21 cellular contexts compared by ENCODE assay signal in genomic region chr6:30676660-30677270, GRCh38. TPM values are rescaled to one million over a fixed set of nuclear protein-coding genes. Genes with fewer than 3 reads are reported as not detected.
A peak's percentile ranks its signal among the peaks of the same experiment; 100 is the strongest.
DNase-seq lines count a peak whose midpoint lies in the region; ATAC-seq and TF ChIP-seq lines count a peak whose summit lies in the region.
"Had no signal": no experiment of that assay in that cellular context is flagged by ENCODE, and none has a peak within 500 bp of the region (broad histone marks: within the 10 kb centered on the region; RNA-seq: fewer than 3 reads in every experiment).

No MANE protein-coding gene starts in this region.

- H3K9me3 Mint-ChIP-seq in activated CD4-positive, alpha-beta memory T cell treated with anti-CD3 and anti-CD28 coated beads, Interleukin-2, amount 10 ng/mL, durations not matched to agents 7 days and 5 days = no peaks in the 10 kb centered on the region
- H3K9me3 Mint-ChIP-seq in activated CD4-positive, alpha-beta memory T cell treated with anti-CD3 and anti-CD28 coated beads for 36 hours = no peaks in the 10 kb centered on the region
- no peaks in the 10 kb centered on the region for H3K9me3 Mint-ChIP-seq in HFFc6
- no peaks in the 10 kb centered on the region for H3K9me3 Mint-ChIP-seq in central memory CD8-positive, alpha-beta T cell
- no peaks in the 10 kb centered on the region for H3K9me3 Mint-ChIP-seq in neural crest cell
- H3K9me3 Mint-ChIP-seq: WTC11 had no signal

- H3K23ac ChIP-seq in mesendoderm (ENCODE audit: low read length) = no peak overlapping the region

- intact Hi-C loops in activated CD4-positive, alpha-beta memory T cell treated with anti-CD3 and anti-CD28 coated beads for 36 hours (cut with micrococcal nuclease) = no loop called here

- H3K4me1 Mint-ChIP-seq in activated CD4-positive, alpha-beta memory T cell treated with anti-CD3 and anti-CD28 coated beads, Interleukin-2, amount 10 ng/mL, durations not matched to agents 7 days and 5 days = peaks cover 46% of the 10 kb centered on the region
- H3K4me1 Mint-ChIP-seq in activated CD4-positive, alpha-beta memory T cell treated with anti-CD3 and anti-CD28 coated beads for 36 hours (ENCODE audit: low read depth) = peaks cover 25% of the 10 kb centered on the region
- peaks cover 53% of the 10 kb centered on the region for H3K4me1 Mint-ChIP-seq in HFFc6 (ENCODE audit: low read depth)
- H3K4me1 Mint-ChIP-seq in central memory CD8-positive, alpha-beta T cell = peaks cover 48% of the 10 kb centered on the region
- H3K4me1 Mint-ChIP-seq in neural crest cell = peaks cover 39% of the 10 kb centered on the region

- no peak for DNase-seq in activated CD4-positive, alpha-beta memory T cell treated with anti-CD3 and anti-CD28 coated beads, Interleukin-2, amount 10 ng/mL, durations not matched to agents 7 days and 5 days
- no peak for DNase-seq in activated CD4-positive, alpha-beta memory T cell treated with anti-CD3 and anti-CD28 coated beads for 36 hours
- DNase-seq in HFFc6 (no peak), neural crest cell (ENCODE audit: low read depth, low spot score) (no peak), mesendoderm (no peak)
- no peak for DNase-seq in central memory CD8-positive, alpha-beta T cell (ENCODE audit: low spot score in 2 of 2)
- no peak for DNase-seq in stimulated activated CD4-positive, alpha-beta T cell treated with anti-CD3 and anti-CD28 coated beads, Interleukin-4, amount 100 ng/mL, for 4 hours
- DNase-seq: activated effector memory CD4-positive, alpha-beta T cell treated with anti-CD3 and anti-CD28 coated beads, Interleukin-2, amount 50 U/mL, for 16 hours; islet precursor cell; MG63; midbrain; NCI-H1694; NCI-H226; occipital lobe; Right ventricle myocardium superior; stimulated activated CD4-positive, alpha-beta T cell treated with anti-CD3 and anti-CD28 coated beads, Interleukin-15, amount 100 ng/mL, for 24 hours; stomach; upper lobe of left lung had no signal

- POLR2A ChIA-PET in activated CD4-positive, alpha-beta memory T cell treated with anti-CD3 and anti-CD28 coated beads, Interleukin-2, amount 10 ng/mL, durations not matched to agents 7 days and 5 days (lab: Charles Lee) = interaction anchor here (1.7 to 3.4 kb wide), 3 partner anchors 11 to 54 kb away, joined by 5 to 29 read pairs (median 6); no protein-coding TSS in a partner anchor
- POLR2A ChIA-PET in activated CD4-positive, alpha-beta memory T cell treated with anti-CD3 and anti-CD28 coated beads for 36 hours (lab: Charles Lee) = interaction anchor here (1.2 kb wide), 1 partner anchor 45 kb away, joined by 3 read pairs; no protein-coding TSS in a partner anchor

- H2AK5ac ChIP-seq in mesendoderm (ENCODE audit: low read length) = no peak overlapping the region

- peak overlapping the region; percentile 16 for H3K27ac Mint-ChIP-seq in activated CD4-positive, alpha-beta memory T cell treated with anti-CD3 and anti-CD28 coated beads, Interleukin-2, amount 10 ng/mL, durations not matched to agents 7 days and 5 days
- no peak overlapping the region for H3K27ac Mint-ChIP-seq in activated CD4-positive, alpha-beta memory T cell treated with anti-CD3 and anti-CD28 coated beads for 36 hours
- H3K27ac Mint-ChIP-seq in HFFc6 (peak overlapping the region; percentile 62), neural crest cell (ENCODE audit: unreplicated experiment) (no peak overlapping the region)
- H3K27ac Mint-ChIP-seq in central memory CD8-positive, alpha-beta T cell (ENCODE audit: low read depth) = peak overlapping the region; percentile 65
- H3K27ac Mint-ChIP-seq: WTC11 had no signal

- no peak overlapping the region for H3K4me2 ChIP-seq in mesendoderm (ENCODE audit: low read length)

- CTCF ChIA-PET in activated CD4-positive, alpha-beta memory T cell treated with anti-CD3 and anti-CD28 coated beads, Interleukin-2, amount 10 ng/mL, durations not matched to agents 7 days and 5 days (lab: Charles Lee) = interaction anchor here (15.7 kb wide), 1 partner anchor 51 kb away, joined by 626 read pairs; the partner anchor contains the start of genes MDC1 and TUBB
- CTCF ChIA-PET in activated CD4-positive, alpha-beta memory T cell treated with anti-CD3 and anti-CD28 coated beads for 36 hours (lab: Charles Lee) = interaction anchor here (19.8 kb wide), 1 partner anchor 50 kb away, joined by 628 read pairs; the partner anchor contains the start of genes MDC1 and TUBB

- H3K27me3 ChIP-seq in mesendoderm (ENCODE audit: insufficient read depth, low read length, poor library complexity) = no peaks in the 10 kb centered on the region
- H3K27me3 ChIP-seq: MG63, right atrium auricular region, stomach, upper lobe of left lung had no signal

- H3K4ac ChIP-seq in mesendoderm (ENCODE audit: low read depth, low read length) = no peak overlapping the region

- no peak overlapping the region for H2BK120ac ChIP-seq in mesendoderm (ENCODE audit: low read depth, low read length)

- no peak overlapping the region for H3K9ac ChIP-seq in mesendoderm (ENCODE audit: low read length)

- no peak overlapping the region for H3K4me3 ChIP-seq in mesendoderm (ENCODE audit: low read length)
- H3K4me3 ChIP-seq: MG63, right atrium auricular region, stomach, upper lobe of left lung had no signal

- TF ChIP-seq CTCF in HFFc6 (IDR thresholded peaks at IDR 0.05) (no peak), neural crest cell (conservative IDR thresholded peaks at IDR 0.05) (no peak)

- no peaks in the 10 kb centered on the region for H3K27me3 Mint-ChIP-seq in activated CD4-positive, alpha-beta memory T cell treated with anti-CD3 and anti-CD28 coated beads, Interleukin-2, amount 10 ng/mL, durations not matched to agents 7 days and 5 days
- no peaks in the 10 kb centered on the region for H3K27me3 Mint-ChIP-seq in activated CD4-positive, alpha-beta memory T cell treated with anti-CD3 and anti-CD28 coated beads for 36 hours
- H3K27me3 Mint-ChIP-seq in HFFc6 (ENCODE audit: insufficient read depth) = peaks cover 4% of the 10 kb centered on the region
- H3K27me3 Mint-ChIP-seq in central memory CD8-positive, alpha-beta T cell = no peaks in the 10 kb centered on the region
- no peaks in the 10 kb centered on the region for H3K27me3 Mint-ChIP-seq in neural crest cell (ENCODE audit: low read depth)

- H4K5ac ChIP-seq in mesendoderm (ENCODE audit: low read length) = no peak overlapping the region

- no peak overlapping the region for H3K18ac ChIP-seq in mesendoderm (ENCODE audit: low read length)

- peaks cover 55% of the 10 kb centered on the region for H3K36me3 Mint-ChIP-seq in activated CD4-positive, alpha-beta memory T cell treated with anti-CD3 and anti-CD28 coated beads, Interleukin-2, amount 10 ng/mL, durations not matched to agents 7 days and 5 days (ENCODE audit: low read depth)
- peaks cover 50% of the 10 kb centered on the region for H3K36me3 Mint-ChIP-seq in activated CD4-positive, alpha-beta memory T cell treated with anti-CD3 and anti-CD28 coated beads for 36 hours
- H3K36me3 Mint-ChIP-seq in HFFc6 (ENCODE audit: low read depth) (peaks cover 44% of the 10 kb centered on the region), neural crest cell (ENCODE audit: low read depth) (peaks cover 13% of the 10 kb centered on the region)
- H3K36me3 Mint-ChIP-seq in central memory CD8-positive, alpha-beta T cell (ENCODE audit: insufficient read depth) = peaks cover 62% of the 10 kb centered on the region

- peaks cover 10% of the 10 kb centered on the region for H3K36me3 ChIP-seq in mesendoderm (ENCODE audit: control insufficient read depth, insufficient read depth, low read length)

- ATAC-seq in central memory CD8-positive, alpha-beta T cell (replicated peaks; ENCODE audit: extremely low read depth, poor library complexity, severe bottlenecking) = no peak
- no peak for ATAC-seq in GM18511 (IDR thresholded peaks at IDR 0.05; ENCODE audit: unreplicated experiment)
- ATAC-seq: WTC11 had no signal

- peaks cover 12% of the 10 kb centered on the region for H3K79me1 ChIP-seq in mesendoderm (ENCODE audit: low read length)

- H2BK15ac ChIP-seq in mesendoderm (replicated peaks; ENCODE audit: low read depth) = no peak overlapping the region

- peaks cover 16% of the 10 kb centered on the region for H3K79me2 ChIP-seq in mesendoderm (ENCODE audit: control insufficient read depth, insufficient read depth, low read length)

- H2BK5ac ChIP-seq in mesendoderm (ENCODE audit: low read length) = no peak overlapping the region

- H3K27ac ChIP-seq in mesendoderm (ENCODE audit: low read depth, low read length) = no peak overlapping the region
- H3K27ac ChIP-seq: right atrium auricular region, stomach, upper lobe of left lung had no signal

- H4K8ac ChIP-seq in mesendoderm (ENCODE audit: low read depth, low read length) = no peak overlapping the region

- no peak overlapping the region for H3K4me3 Mint-ChIP-seq in activated CD4-positive, alpha-beta memory T cell treated with anti-CD3 and anti-CD28 coated beads, Interleukin-2, amount 10 ng/mL, durations not matched to agents 7 days and 5 days
- no peak overlapping the region for H3K4me3 Mint-ChIP-seq in activated CD4-positive, alpha-beta memory T cell treated with anti-CD3 and anti-CD28 coated beads for 36 hours
- no peak overlapping the region for H3K4me3 Mint-ChIP-seq in HFFc6
- H3K4me3 Mint-ChIP-seq in central memory CD8-positive, alpha-beta T cell = no peak overlapping the region
- peak overlapping the region; percentile 12 for H3K4me3 Mint-ChIP-seq in neural crest cell
- H3K4me3 Mint-ChIP-seq: WTC11 had no signal

- no peaks in the 10 kb centered on the region for H3K4me1 ChIP-seq in mesendoderm (ENCODE audit: control insufficient read depth, low read depth, low read length)

- H3K56ac ChIP-seq in mesendoderm (ENCODE audit: low read length) = no peak overlapping the region

- no CpG with 5 or more reads among the region's 8 CpGs for WGBS in mesendoderm (ENCODE audit: extremely low coverage, insufficient coverage, low lambda C conversion rate)

RNA-seq across cellular contexts. Expression of gene DHX16, which starts 4.0 kb away (rescaled TPM):
- total RNA-seq in activated CD4-positive, alpha-beta memory T cell treated with anti-CD3 and anti-CD28 coated beads, Interleukin-2, amount 10 ng/mL, durations not matched to agents 7 days and 5 days = 10 to 100 TPM; 35.6 to 37.6 TPM
- 10 to 100 TPM; 33.1 to 35.3 TPM for total RNA-seq in activated CD4-positive, alpha-beta memory T cell treated with anti-CD3 and anti-CD28 coated beads for 36 hours
- total RNA-seq in HFFc6 (2021; fragmentation: NEBNext Ultra II Directional; extraction: Animal tissue kit (Norgen Biotek cat#: 25700)) = 10 to 100 TPM; 33.7 to 36.7 (median 35.5) TPM
- 30.3 and 31.3 TPM in 2 replicates for total RNA-seq in neural crest cell
- 22.9 TPM for polyA plus RNA-seq in mesendoderm (2013, experiment 1 of 2)
- polyA plus RNA-seq in mesendoderm (2013, experiment 2 of 2) = 23.1 TPM

RNA-seq across cellular contexts. Expression of gene PPP1R18, which starts 9.7 kb away (rescaled TPM):
- total RNA-seq in activated CD4-positive, alpha-beta memory T cell treated with anti-CD3 and anti-CD28 coated beads, Interleukin-2, amount 10 ng/mL, durations not matched to agents 7 days and 5 days = 100 to 1,000 TPM; 269 to 283 TPM
- total RNA-seq in activated CD4-positive, alpha-beta memory T cell treated with anti-CD3 and anti-CD28 coated beads for 36 hours = 100 to 1,000 TPM; 172 to 183 TPM
- total RNA-seq in HFFc6 (2021; fragmentation: NEBNext Ultra II Directional; extraction: Animal tissue kit (Norgen Biotek cat#: 25700)) = 100 to 1,000 TPM; 135 to 149 (median 141) TPM
- 71.0 and 71.1 TPM in 2 replicates for total RNA-seq in neural crest cell
- 32.4 TPM for polyA plus RNA-seq in mesendoderm (2013, experiment 1 of 2)
- polyA plus RNA-seq in mesendoderm (2013, experiment 2 of 2) = 33.3 TPM

RNA-seq across cellular contexts. Expression of gene NRM, which starts 14.0 kb away (rescaled TPM):
- 10 to 100 TPM; 40.5 to 41.1 TPM for total RNA-seq in activated CD4-positive, alpha-beta memory T cell treated with anti-CD3 and anti-CD28 coated beads, Interleukin-2, amount 10 ng/mL, durations not matched to agents 7 days and 5 days
- total RNA-seq in activated CD4-positive, alpha-beta memory T cell treated with anti-CD3 and anti-CD28 coated beads for 36 hours = 10 to 100 TPM; 31.6 to 32.7 TPM
- 10 to 100 TPM; 16.3 to 35.1 (median 31.1) TPM for total RNA-seq in HFFc6 (2021; fragmentation: NEBNext Ultra II Directional; extraction: Animal tissue kit (Norgen Biotek cat#: 25700))
- total RNA-seq in neural crest cell = 66.5 and 69.2 TPM in 2 replicates
- 49.8 TPM for polyA plus RNA-seq in mesendoderm (2013, experiment 1 of 2)
- 49.7 TPM for polyA plus RNA-seq in mesendoderm (2013, experiment 2 of 2)

RNA-seq across cellular contexts. Expression of gene C6orf136, which starts 29.8 kb away (rescaled TPM):
- total RNA-seq in activated CD4-positive, alpha-beta memory T cell treated with anti-CD3 and anti-CD28 coated beads, Interleukin-2, amount 10 ng/mL, durations not matched to agents 7 days and 5 days = 10 to 100 TPM; 21.7 to 24.4 TPM
- total RNA-seq in activated CD4-positive, alpha-beta memory T cell treated with anti-CD3 and anti-CD28 coated beads for 36 hours = 10 to 100 TPM; 32.7 to 37.5 TPM
- total RNA-seq in HFFc6 (2021; fragmentation: NEBNext Ultra II Directional; extraction: Animal tissue kit (Norgen Biotek cat#: 25700)) = 10 to 100 TPM; 12.0 to 19.2 (median 16.4) TPM
- total RNA-seq in neural crest cell = 15.4 and 17.4 TPM in 2 replicates
- polyA plus RNA-seq in mesendoderm (2013, experiment 1 of 2) = 18.8 TPM
- 18.7 TPM for polyA plus RNA-seq in mesendoderm (2013, experiment 2 of 2)

RNA-seq across cellular contexts. Expression of gene MDC1, which starts 40.3 kb away (rescaled TPM):
- total RNA-seq in activated CD4-positive, alpha-beta memory T cell treated with anti-CD3 and anti-CD28 coated beads, Interleukin-2, amount 10 ng/mL, durations not matched to agents 7 days and 5 days = 10 to 100 TPM; 49.7 to 54.6 TPM
- total RNA-seq in activated CD4-positive, alpha-beta memory T cell treated with anti-CD3 and anti-CD28 coated beads for 36 hours = 10 to 100 TPM; 79.5 to 88.7 TPM
- 10 to 100 TPM; 18.4 to 31.9 (median 28.1) TPM for total RNA-seq in HFFc6 (2021; fragmentation: NEBNext Ultra II Directional; extraction: Animal tissue kit (Norgen Biotek cat#: 25700))
- 104 and 107 TPM in 2 replicates for total RNA-seq in neural crest cell
- 30.4 TPM for polyA plus RNA-seq in mesendoderm (2013, experiment 1 of 2)
- polyA plus RNA-seq in mesendoderm (2013, experiment 2 of 2) = 29.4 TPM

Comparison
In these comparisons a context has a peak if more than half of its experiments do, and no peak if none do; other contexts are left out.
1. H3K27ac Mint-ChIP-seq: peak in activated CD4-positive, alpha-beta memory T cell treated with anti-CD3 and anti-CD28 coated beads, Interleukin-2, amount 10 ng/mL, durations not matched to agents 7 days and 5 days (single experiment), HFFc6 (single experiment) and central memory CD8-positive, alpha-beta T cell (single experiment); none in activated CD4-positive, alpha-beta memory T cell treated with anti-CD3 and anti-CD28 coated beads for 36 hours (single experiment) and neural crest cell (single experiment).